In genomic region chr10:86187840-86188239, GRCh38 we compare ENCODE assay signal across 20 cellular contexts.
"Had no signal": no experiment of that assay in that cellular context is flagged by ENCODE, and none has a peak within 500 bp of the region (broad histone marks: within the 10 kb centered on the region; RNA-seq: fewer than 3 reads in every experiment).

No MANE protein-coding gene starts in this region.

- DNase-seq: KBM-7, MV-4-11, NCI-H1048, NCI-H1105, NCI-H1417, NCI-H1436 treated with DMSO at 0.1 percent for 48 hours, NCI-H1694, NCI-H187 treated with DMSO at 0.1 percent for 48 hours, NCI-H2081, NCI-H2171, NCI-H226, NCI-H510A, NCI-H524 treated with DMSO at 0.1 percent for 48 hours, NCI-H774, Right ventricle myocardium superior, RPMI8226, SIG-M5 had no signal

- H3K4me3 ChIP-seq: SJSA1, SK-N-MC had no signal

- H3K27ac ChIP-seq: SJSA1, SK-N-MC had no signal

- H3K36me3 ChIP-seq: SJSA1 had no signal

- FAIRE-seq: RCC 7860 had no signal

- H3K9me3 ChIP-seq: SJSA1 had no signal

- H3K4me1 ChIP-seq: SJSA1 had no signal
